8 cellular contexts compared by ENCODE assay signal in the genomic region with DNA sequence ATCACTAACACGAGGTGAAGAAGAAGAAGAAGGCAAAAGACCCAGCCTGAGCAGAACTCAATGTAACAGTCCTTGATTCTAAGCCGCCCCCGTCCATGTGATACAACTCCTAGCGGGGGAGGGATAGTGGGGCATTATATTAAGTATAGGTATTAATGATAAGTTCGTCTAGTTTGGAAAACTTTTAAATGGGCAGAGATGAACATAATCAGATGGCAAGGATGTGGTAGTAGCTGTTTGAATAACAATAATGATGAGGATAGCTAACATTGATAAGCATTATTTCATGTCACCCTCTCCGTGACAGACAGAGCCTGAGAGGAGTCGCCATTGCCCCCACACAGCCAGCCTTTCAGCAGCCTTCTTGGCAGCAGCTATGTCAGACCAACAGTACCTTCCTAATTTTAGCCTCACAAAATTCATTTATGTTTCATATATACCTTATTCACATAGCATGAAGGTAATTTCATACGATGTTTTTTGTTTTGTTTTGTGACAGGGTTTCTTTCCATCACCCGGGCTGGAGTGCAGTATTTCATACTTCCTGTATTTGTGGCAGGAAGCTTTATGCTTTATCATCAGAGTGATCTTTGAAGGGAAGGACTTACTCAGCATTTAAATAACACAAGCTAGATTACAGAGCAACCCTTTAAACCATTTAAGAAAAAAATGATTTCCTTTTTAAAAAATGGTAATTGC.
A peak's percentile ranks its signal among the peaks of the same experiment; 100 is the strongest.
DNase-seq lines count a peak whose midpoint lies in the region; ATAC-seq and TF ChIP-seq lines count a peak whose summit lies in the region.

No MANE protein-coding gene starts in this region.

- H3K4me3 Mint-ChIP-seq in activated B cell treated with CpG ODN at 0.5 μM for 24 hours = peak overlapping the region; percentile 73

- H4K20me1 ChIP-seq in fibroblast of lung (ENCODE audit: control insufficient read depth, extremely low read depth, insufficient read depth, low read length) = no peaks in the 10 kb centered on the region

- H3K9me3 Mint-ChIP-seq in activated B cell treated with CpG ODN at 0.5 μM for 24 hours = no peaks in the 10 kb centered on the region

- H3K36me3 ChIP-seq in heart right ventricle (peaks cover 0 to 6% (median 0%) of the 10 kb centered on the region in 9 donors), fibroblast of lung (ENCODE audit: control insufficient read depth, insufficient read depth, low read length) (peaks cover 2% of the 10 kb centered on the region)

- H3K4me1 ChIP-seq in heart right ventricle = peaks cover 12 to 77% (median 63%) of the 10 kb centered on the region in 9 donors
- H3K4me1 ChIP-seq in fibroblast of lung (ENCODE audit: control insufficient read depth, extremely low read depth, insufficient read depth, low read length) = peaks cover 20% of the 10 kb centered on the region

- peak overlapping the region; percentile 67 for H3K27ac Mint-ChIP-seq in activated B cell treated with CpG ODN at 0.5 μM for 24 hours

- peaks cover 28% of the 10 kb centered on the region for H3K4me1 Mint-ChIP-seq in activated B cell treated with CpG ODN at 0.5 μM for 24 hours

- peaks cover 1% of the 10 kb centered on the region for H3K79me2 ChIP-seq in fibroblast of lung (ENCODE audit: control insufficient read depth, insufficient read depth, low read length)

- H3K9ac ChIP-seq in fibroblast of lung (ENCODE audit: insufficient read depth, low read length) = no peak overlapping the region

- peak overlapping the region in 4 of 10 donors; percentile 22 to 91 (median 45) for H3K27ac ChIP-seq in heart right ventricle
- peak overlapping the region; percentile 29 for H3K27ac ChIP-seq in fibroblast of lung (ENCODE audit: insufficient read depth, low read length)

- intact Hi-C loops in heart right ventricle (cut with DNase I) = no loop called here
- intact Hi-C loops in Right ventricle myocardium superior (cut with DNase I) = no loop called here
- intact Hi-C loops in activated B cell treated with CpG ODN at 0.5 μM for 24 hours (cut with micrococcal nuclease) = loop anchor here (1.0 kb wide), 1 partner anchor 99 kb away; no protein-coding TSS in a partner anchor

- H3K9me3 ChIP-seq in heart right ventricle (no peaks in the 10 kb centered on the region), fibroblast of lung (ENCODE audit: control insufficient read depth, insufficient read depth, low read depth, low read length) (no peaks in the 10 kb centered on the region)

- H2AFZ ChIP-seq in fibroblast of lung (ENCODE audit: low read length) = no peak overlapping the region

- peak in 6 of 8 donors; percentile 14 to 64 (median 46) for ATAC-seq in heart right ventricle
- ATAC-seq in Right ventricle myocardium superior (ENCODE audit: poor library complexity) = no peak
- peak; percentile 61 for ATAC-seq in activated B cell treated with CpG ODN at 0.5 μM for 24 hours (ENCODE audit: low read depth)
- ATAC-seq in GM18511 (IDR thresholded peaks at IDR 0.05; ENCODE audit: unreplicated experiment) = no peak
- ATAC-seq in GM21515 (IDR thresholded peaks at IDR 0.05; ENCODE audit: unreplicated experiment) = no peak

- POLR2A ChIA-PET in activated B cell treated with CpG ODN at 0.5 μM for 24 hours (lab: Charles Lee) = interaction anchor here (0.6 kb wide), 1 partner anchor 355 kb away, joined by 3 read pairs; no protein-coding TSS in a partner anchor

- CTCF ChIA-PET in activated B cell treated with CpG ODN at 0.5 μM for 24 hours (lab: Charles Lee) = interaction anchor here (0.6 to 1.4 kb wide), 4 partner anchors 18 to 58 kb away, joined by 3 to 4 read pairs (median 3); no protein-coding TSS in a partner anchor

- no peak for DNase-seq in heart right ventricle
- no peak for DNase-seq in Right ventricle myocardium superior
- no peak for DNase-seq in activated B cell treated with CpG ODN at 0.5 μM for 24 hours
- DNase-seq in fibroblast of lung (ENCODE audit: low read depth in 2 of 2) = peak in 1 of 2 donors; percentile 69
- DNase-seq in stimulated activated CD8-positive, alpha-beta memory T cell treated with anti-CD3 and anti-CD28 coated beads, Interleukin-12 subunit alpha, Interleukin-12 subunit beta, amount 100 ng/mL, for 1 hour (ENCODE audit: low read depth) = peak; percentile 10
- no peak for DNase-seq in NCI-H1048 (lab: John Stamatoyannopoulos, UW)

- peak overlapping the region; percentile 16 for H3K4me2 ChIP-seq in fibroblast of lung (ENCODE audit: extremely low read depth, insufficient read depth, low read length)

- H3K4me3 ChIP-seq in heart right ventricle (peak overlapping the region in 2 of 10 donors; percentile 17 to 49), fibroblast of lung (replicated peaks in 1 of 4; ENCODE audit: control extremely low read depth in 1 of 4, insufficient read depth in 1 of 4, low read depth in 3 of 4, low read length in 4 of 4) (no peak overlapping the region)

- H3K27me3 ChIP-seq in heart right ventricle = no peaks in the 10 kb centered on the region
- H3K27me3 ChIP-seq in fibroblast of lung (ENCODE audit: control insufficient read depth, insufficient read depth, low read length) = no peaks in the 10 kb centered on the region

- WGBS in heart right ventricle, 2 donors = 39 to 42% methylated on average over 9 of the region's 9 CpGs

- no peaks in the 10 kb centered on the region for H3K27me3 Mint-ChIP-seq in activated B cell treated with CpG ODN at 0.5 μM for 24 hours

- TF ChIP-seq CTCF in heart right ventricle (IDR thresholded peaks at IDR 0.05) (no peak), activated B cell treated with CpG ODN at 0.5 μM for 24 hours (IDR thresholded peaks at IDR 0.05) (no peak), fibroblast of lung (conservative IDR thresholded peaks at IDR 0.05 in 1 of 2, IDR thresholded peaks at IDR 0.05 in 1 of 2; ENCODE audit: low read depth in 1 of 2, low read length in 2 of 2) (no peak)

- H3K36me3 Mint-ChIP-seq in activated B cell treated with CpG ODN at 0.5 μM for 24 hours (ENCODE audit: low read depth) = peaks cover 14% of the 10 kb centered on the region

Comparison
In these comparisons a context has a peak if more than half of its experiments do, and no peak if none do; other contexts are left out.
1. ATAC-seq: peak in heart right ventricle (6 of 8) and activated B cell treated with CpG ODN at 0.5 μM for 24 hours (single experiment); none in Right ventricle myocardium superior (single experiment), GM18511 (single experiment) and GM21515 (single experiment).